In the genomic region with DNA sequence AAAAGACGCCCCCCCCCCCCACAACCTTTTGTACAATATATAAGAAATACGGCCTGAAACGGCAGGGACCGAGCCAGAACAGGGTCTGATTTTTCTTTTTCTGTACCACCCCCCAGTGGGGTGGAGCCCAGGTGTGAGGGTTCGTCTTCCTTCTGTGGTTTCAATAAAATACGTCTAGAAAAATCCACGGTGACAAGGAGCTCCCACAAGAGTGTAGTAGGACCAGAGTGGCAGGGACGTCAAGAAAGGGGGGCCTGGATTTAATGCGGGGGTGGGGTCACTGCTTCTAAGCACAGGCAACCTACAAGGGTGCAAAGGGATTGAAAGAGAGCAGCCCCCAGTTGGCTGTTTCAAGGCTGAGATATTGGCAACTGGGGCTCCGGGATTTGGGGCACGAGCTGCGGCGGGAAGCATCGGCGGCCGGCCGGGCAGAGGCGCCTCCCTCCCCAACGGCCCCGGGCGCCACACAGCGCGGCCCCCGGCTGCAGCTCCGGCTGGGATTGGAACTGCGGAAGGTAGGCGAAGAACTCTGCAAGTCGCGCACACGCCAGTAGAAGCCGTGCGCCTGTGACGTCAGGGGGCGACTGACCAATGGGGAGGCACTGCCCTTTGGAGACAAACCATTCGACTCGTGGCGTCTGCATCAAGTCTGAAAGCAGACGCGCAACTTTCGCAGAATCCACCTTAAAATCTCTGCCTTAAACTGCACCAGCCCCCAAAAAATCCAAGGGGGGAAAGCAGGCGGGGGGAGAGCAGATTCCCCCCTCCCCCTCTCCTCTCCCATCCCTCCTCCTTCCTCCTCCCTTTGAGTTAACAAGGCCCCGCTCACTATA, we compare ENCODE assay signal across 9 cellular contexts. TPM values are rescaled to one million over a fixed set of nuclear protein-coding genes. Genes with fewer than 3 reads are reported as not detected.
A peak's percentile ranks its signal among the peaks of the same experiment; 100 is the strongest.
DNase-seq lines count a peak whose midpoint lies in the region; ATAC-seq and TF ChIP-seq lines count a peak whose summit lies in the region.
"Had no signal": no experiment of that assay in that cellular context is flagged by ENCODE, and none has a peak within 500 bp of the region (broad histone marks: within the 10 kb centered on the region; RNA-seq: fewer than 3 reads in every experiment).

A gene (plus strand): TSS at position 623 of the 833 bp plus-strand sequence. CDS start 425 bp downstream, outside the sequence.

- 1% methylated on average over 42 of the region's 42 CpGs for WGBS in urinary bladder

- peak within 1 kb of the TSS; percentile 21; the same call in 1 of the 2 replicates for H3K4me3 ChIP-seq in Jurkat, Clone E6-1 (ENCODE audit: low read length)
- H3K4me3 ChIP-seq in coronary artery (peak within 1 kb of the TSS; percentile 66), muscle layer of colon (ENCODE audit: low read depth in 1 of 2, low read length in 2 of 2) (peak within 1 kb of the TSS; percentile 31 to 32), urinary bladder (ENCODE audit: low read depth, low read length) (peak within 1 kb of the TSS; percentile 26)

- H3K27ac ChIP-seq in coronary artery: no peak within 1 kb of the TSS
- no peak within 1 kb of the TSS for H3K27ac ChIP-seq in muscle layer of colon (ENCODE audit: low read depth, low read length)
- H3K27ac ChIP-seq in urinary bladder (ENCODE audit: low read depth): peak within 1 kb of the TSS; percentile 35

- TF ChIP-seq CTCF in coronary artery (IDR thresholded peaks at IDR 0.05): no peak

- H3K9me3 ChIP-seq in muscle layer of colon (ENCODE audit: low read length): peaks cover 3% of the 10 kb centered on the region

- ATAC-seq in HG02610 (IDR thresholded peaks at IDR 0.05; ENCODE audit: unreplicated experiment): no peak

- DNase-seq in DMS 273 (lab: John Stamatoyannopoulos, UW; ENCODE audit: unreplicated experiment): peak; percentile 99
- DNase-seq in Jurkat, Clone E6-1 (ENCODE audit: low read depth, low spot score): no peak
- peak; percentile 66 for DNase-seq in RPMI8226
- DNase-seq in coronary artery (ENCODE audit: low spot score): no peak
- DNase-seq in NK-92 treated with Interleukin-12 subunit alpha and Interleukin-12 subunit beta, amount 100 ng/mL, for 24 hours (lab: John Stamatoyannopoulos, UW): no peak

- no peak within 1 kb of the TSS for H3K9ac ChIP-seq in muscle layer of colon (ENCODE audit: low read length)

- no peaks in the 10 kb centered on the region for H3K36me3 ChIP-seq in muscle layer of colon (ENCODE audit: insufficient read depth, low read length)
- H3K36me3 ChIP-seq in urinary bladder (ENCODE audit: insufficient read depth): no peaks in the 10 kb centered on the region

- H3K27me3 ChIP-seq in muscle layer of colon (ENCODE audit: control insufficient read depth in 1 of 2, insufficient read depth in 2 of 2, low read length in 2 of 2): peaks cover 87 to 92% of the 10 kb centered on the region in 2 donors

- peaks cover 9% of the 10 kb centered on the region for H3K4me1 ChIP-seq in muscle layer of colon (ENCODE audit: insufficient read depth, low read length)
- peaks cover 2% of the 10 kb centered on the region for H3K4me1 ChIP-seq in urinary bladder (ENCODE audit: insufficient read depth)

RNA-seq across cellular contexts. Expression of the gene that starts here (rescaled TPM):
- not detected for polyA plus RNA-seq in Jurkat, Clone E6-1 (2012; ENCODE audit: insufficient read depth, insufficient read length)
- 0.48 TPM for total RNA-seq in urinary bladder
- polyA plus RNA-seq in urinary bladder: 0.09 TPM
- total RNA-seq: renal cortical epithelial cell had no signal

Comparison
In these comparisons a context has a peak if more than half of its experiments do, and no peak if none do; other contexts are left out.
1. DNase-seq: peak in DMS 273 (single experiment) and RPMI8226 (single experiment); none in Jurkat, Clone E6-1 (single experiment), coronary artery (single experiment) and NK-92 treated with Interleukin-12 subunit alpha and Interleukin-12 subunit beta, amount 100 ng/mL, for 24 hours (single experiment).
2. Peak in every context shown above with its lines, with median percentiles within 50 percentile points of each other: H3K4me3 ChIP-seq.